9 cellular contexts compared by ENCODE assay signal in the genomic region with DNA sequence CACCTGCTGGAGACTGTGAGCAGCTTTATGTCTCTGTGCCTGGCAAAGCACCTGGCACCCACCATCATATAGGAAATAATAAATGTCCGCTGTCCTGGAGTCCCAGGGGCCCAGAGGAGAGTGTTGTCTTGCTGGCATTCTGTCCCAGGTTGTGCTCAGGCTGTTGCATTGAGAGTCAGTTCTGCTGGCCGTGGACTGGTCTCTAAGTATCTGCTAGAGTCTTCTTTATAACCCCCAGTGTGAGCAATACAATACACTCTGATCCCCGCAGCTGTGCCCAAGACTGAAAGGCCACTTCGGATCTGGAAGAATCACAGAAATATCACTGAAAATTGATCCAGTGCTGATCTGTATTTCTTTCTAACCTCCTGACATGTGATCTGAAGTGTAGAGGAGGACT.
DNase-seq lines count a peak whose midpoint lies in the region; ATAC-seq and TF ChIP-seq lines count a peak whose summit lies in the region.
"Had no signal": no experiment of that assay in that cellular context is flagged by ENCODE, and none has a peak within 500 bp of the region (broad histone marks: within the 10 kb centered on the region; RNA-seq: fewer than 3 reads in every experiment).

No MANE protein-coding gene starts in this region.

- H3K9me3 Mint-ChIP-seq in effector memory CD8-positive, alpha-beta T cell, result no peaks in the 10 kb centered on the region

- H3K4me1 Mint-ChIP-seq in effector memory CD8-positive, alpha-beta T cell (ENCODE audit: low read depth in 2 of 2), result peaks cover 16 to 23% of the 10 kb centered on the region in 2 donors

- DNase-seq in NCI-H748 treated with DMSO at 0.1 percent for 48 hours (lab: John Stamatoyannopoulos, UW), result peak; percentile 51
- no peak for DNase-seq in effector memory CD8-positive, alpha-beta T cell
- no peak for DNase-seq in SW 1271 (lab: John Stamatoyannopoulos, UW)
- no peak for DNase-seq in NCI-H128 (lab: John Stamatoyannopoulos, UW; ENCODE audit: unreplicated experiment)
- DNase-seq in GM20000 (ENCODE audit: low spot score), result no peak
- DNase-seq in NCI-H2227 (lab: John Stamatoyannopoulos, UW; ENCODE audit: unreplicated experiment), result no peak
- DNase-seq: occipital lobe had no signal

- no peaks in the 10 kb centered on the region for H3K27me3 ChIP-seq in BLaER1 treated with 17β-estradiol and CSF1 and Interleukin-3, amounts not matched to agents 10 nM and 100 nM
- H3K27me3 ChIP-seq in neutrophil, result no peaks in the 10 kb centered on the region

- H3K36me3 Mint-ChIP-seq in effector memory CD8-positive, alpha-beta T cell (ENCODE audit: insufficient read depth), result peaks cover 46% of the 10 kb centered on the region

- no peaks in the 10 kb centered on the region for H3K27me3 Mint-ChIP-seq in effector memory CD8-positive, alpha-beta T cell

- no peak overlapping the region for H3K4me3 Mint-ChIP-seq in effector memory CD8-positive, alpha-beta T cell

- ATAC-seq in effector memory CD8-positive, alpha-beta T cell (replicated peaks), result no peak

- H3K4me2 ChIP-seq in BLaER1 treated with 17β-estradiol and CSF1 and Interleukin-3, amounts not matched to agents 10 nM and 100 nM, result peak overlapping the region; percentile 73 to 99 (median 79)

- peaks cover 20 to 51% (median 40%) of the 10 kb centered on the region in 10 experiments for H3K4me1 ChIP-seq in BLaER1 treated with 17β-estradiol and CSF1 and Interleukin-3, amounts not matched to agents 10 nM and 100 nM
- H3K4me1 ChIP-seq in neutrophil (ENCODE audit: control insufficient read depth in 1 of 2, insufficient read depth in 1 of 2, low read depth in 1 of 2, low read length in 1 of 2), result peaks cover 13 to 15% of the 10 kb centered on the region in 2 experiments

- H3K36me3 ChIP-seq in BLaER1 treated with 17β-estradiol and CSF1 and Interleukin-3, amounts not matched to agents 10 nM and 100 nM, result peaks cover 27 to 63% (median 50%) of the 10 kb centered on the region in 11 experiments; a peak in 21 of 22 replicates
- H3K36me3 ChIP-seq in neutrophil, result peaks cover 65% of the 10 kb centered on the region

- no peak for TF ChIP-seq CTCF in neutrophil (IDR thresholded peaks at IDR 0.05)
- no peak for TF ChIP-seq CTCF in GM20000 (IDR thresholded peaks at IDR 0.05; ENCODE audit: extremely low read depth, missing control alignments)

- H3K27ac Mint-ChIP-seq in effector memory CD8-positive, alpha-beta T cell, result peak overlapping the region; percentile 64 to 88

- H3K27ac ChIP-seq in BLaER1 treated with 17β-estradiol and CSF1 and Interleukin-3, amounts not matched to agents 10 nM and 100 nM, result peak overlapping the region; percentile 42 to 89 (median 84); a peak in 21 of 22 replicates
- H3K27ac ChIP-seq in neutrophil, result peak overlapping the region; percentile 62

- H3K9ac ChIP-seq in BLaER1 treated with 17β-estradiol and CSF1 and Interleukin-3, amounts not matched to agents 10 nM and 100 nM, result peak overlapping the region in 10 of 11 experiments; percentile 69 to 82 (median 78); a peak in 18 of 22 replicates

- no peaks in the 10 kb centered on the region for H4K20me1 ChIP-seq in BLaER1 treated with 17β-estradiol and CSF1 and Interleukin-3, amounts not matched to agents 10 nM and 100 nM

- H3K4me3 ChIP-seq in BLaER1 treated with 17β-estradiol and CSF1 and Interleukin-3, amounts not matched to agents 10 nM and 100 nM, result peak overlapping the region in 3 of 10 experiments; percentile 10 to 72 (median 60); a peak in 3 of 20 replicates
- H3K4me3 ChIP-seq in neutrophil (ENCODE audit: low read depth in 1 of 2, low read length in 1 of 2), result no peak overlapping the region

- no peaks in the 10 kb centered on the region for H3K9me3 ChIP-seq in BLaER1 treated with 17β-estradiol and CSF1 and Interleukin-3, amounts not matched to agents 10 nM and 100 nM (replicated peaks in 1 of 11)
- H3K9me3 ChIP-seq in neutrophil, result no peaks in the 10 kb centered on the region
